Comparison of ENCODE assay signal across 14 cellular contexts in genomic region chr2:143675006-143675405, GRCh38.
DNase-seq lines count a peak whose midpoint lies in the region; ATAC-seq lines count a peak whose summit lies in the region.
"Had no signal": no experiment of that assay in that cellular context is flagged by ENCODE, and none has a peak within 500 bp of the region (broad histone marks: within the 10 kb centered on the region; RNA-seq: fewer than 3 reads in every experiment).

No MANE protein-coding gene starts in this region.

- peaks cover 0 to 2% of the 10 kb centered on the region in 2 donors for H3K9me3 Mint-ChIP-seq in activated T-cell treated with anti-CD3 and anti-CD28 coated beads, Interleukin-2, amount 50 U/mL, for 72 hours
- peaks cover 0 to 9% of the 10 kb centered on the region in 2 donors for H3K9me3 Mint-ChIP-seq in stimulated activated naive CD8-positive, alpha-beta T cell treated with anti-CD3 and anti-CD28 coated beads, Interleukin-15, amount 100 ng/mL, for 72 hours
- H3K9me3 Mint-ChIP-seq: CD4-positive, alpha-beta T cell had no signal

- no peaks in the 10 kb centered on the region for H3K27me3 Mint-ChIP-seq in activated T-cell treated with anti-CD3 and anti-CD28 coated beads, Interleukin-2, amount 50 U/mL, for 72 hours (ENCODE audit: low read depth)
- no peaks in the 10 kb centered on the region for H3K27me3 Mint-ChIP-seq in stimulated activated naive CD8-positive, alpha-beta T cell treated with anti-CD3 and anti-CD28 coated beads, Interleukin-15, amount 100 ng/mL, for 72 hours
- H3K27me3 Mint-ChIP-seq: CD4-positive, alpha-beta T cell had no signal

- H3K4me1 Mint-ChIP-seq in activated T-cell treated with anti-CD3 and anti-CD28 coated beads, Interleukin-2, amount 50 U/mL, for 72 hours (ENCODE audit: low read depth) = peaks cover 23% of the 10 kb centered on the region
- H3K4me1 Mint-ChIP-seq in stimulated activated naive CD8-positive, alpha-beta T cell treated with anti-CD3 and anti-CD28 coated beads, Interleukin-15, amount 100 ng/mL, for 72 hours = peaks cover 17% of the 10 kb centered on the region

- H3K4me3 Mint-ChIP-seq in activated T-cell treated with anti-CD3 and anti-CD28 coated beads, Interleukin-2, amount 50 U/mL, for 72 hours = no peak overlapping the region
- H3K4me3 Mint-ChIP-seq in stimulated activated naive CD8-positive, alpha-beta T cell treated with anti-CD3 and anti-CD28 coated beads, Interleukin-15, amount 100 ng/mL, for 72 hours = no peak overlapping the region
- H3K4me3 Mint-ChIP-seq: CD4-positive, alpha-beta T cell had no signal

- DNase-seq in SIG-M5 treated with dmso at 0.1 percent for 504 hours (lab: John Stamatoyannopoulos, UW; ENCODE audit: unreplicated experiment) (peak; percentile 4), SIG-M5 (lab: John Stamatoyannopoulos, UW) (no peak), GM19240 (ENCODE audit: insufficient read length, low spot score) (no peak)
- DNase-seq in activated T-cell treated with anti-CD3 and anti-CD28 coated beads, Interleukin-2, amount 50 U/mL, for 72 hours = no peak
- no peak for DNase-seq in activated T-cell treated with anti-CD3 and anti-CD28 coated beads, Interleukin-2, amount 50 U/mL, for 48 hours
- DNase-seq in stimulated activated naive CD8-positive, alpha-beta T cell treated with anti-CD3 and anti-CD28 coated beads, Interleukin-15, amount 100 ng/mL, for 72 hours = no peak
- no peak for DNase-seq in stimulated activated naive CD8-positive, alpha-beta T cell treated with anti-CD3 and anti-CD28 coated beads, Interleukin-15, Interleukin-2, amounts not matched to agents 100 U/mL and 50 U/mL, for 24 hours
- DNase-seq: 8988T; Calu3; CD4-positive, alpha-beta T cell; DMS 273 treated with DMSO at 0.1 percent for 48 hours; GM23248 had no signal

- peak; percentile 35 to 41 for ATAC-seq in activated T-cell treated with anti-CD3 and anti-CD28 coated beads, Interleukin-2, amount 50 U/mL, for 72 hours (replicated peaks in 1 of 2)
- ATAC-seq in stimulated activated naive CD8-positive, alpha-beta T cell treated with anti-CD3 and anti-CD28 coated beads, Interleukin-15, amount 100 ng/mL, for 72 hours = peak; percentile 45
- no peak for ATAC-seq in stimulated activated naive CD8-positive, alpha-beta T cell treated with anti-CD3 and anti-CD28 coated beads, Interleukin-15, Interleukin-2, amounts not matched to agents 100 U/mL and 50 U/mL, for 24 hours
- no peak for ATAC-seq in HG03095 (IDR thresholded peaks at IDR 0.05; ENCODE audit: unreplicated experiment)
- ATAC-seq: HCT116 had no signal

- no peak overlapping the region for H3K27ac Mint-ChIP-seq in activated T-cell treated with anti-CD3 and anti-CD28 coated beads, Interleukin-2, amount 50 U/mL, for 72 hours
- H3K27ac Mint-ChIP-seq in stimulated activated naive CD8-positive, alpha-beta T cell treated with anti-CD3 and anti-CD28 coated beads, Interleukin-15, amount 100 ng/mL, for 72 hours = peak overlapping the region in 1 of 2 donors; percentile 27

- peaks cover 3 to 9% of the 10 kb centered on the region in 2 donors for H3K36me3 Mint-ChIP-seq in activated T-cell treated with anti-CD3 and anti-CD28 coated beads, Interleukin-2, amount 50 U/mL, for 72 hours (ENCODE audit: insufficient read depth in 2 of 2)

Comparison
In these comparisons a context has a peak if more than half of its experiments do, and no peak if none do; other contexts are left out.
1. ATAC-seq: peak in activated T-cell treated with anti-CD3 and anti-CD28 coated beads, Interleukin-2, amount 50 U/mL, for 72 hours (2 of 2) and stimulated activated naive CD8-positive, alpha-beta T cell treated with anti-CD3 and anti-CD28 coated beads, Interleukin-15, amount 100 ng/mL, for 72 hours (single experiment); none in stimulated activated naive CD8-positive, alpha-beta T cell treated with anti-CD3 and anti-CD28 coated beads, Interleukin-15, Interleukin-2, amounts not matched to agents 100 U/mL and 50 U/mL, for 24 hours (single experiment) and HG03095 (single experiment).